ENCODE assay signal across 7 cellular contexts in genomic region chr9:36745977-36746376, GRCh38.
"Had no signal": no experiment of that assay in that cellular context is flagged by ENCODE, and none has a peak within 500 bp of the region (broad histone marks: within the 10 kb centered on the region; RNA-seq: fewer than 3 reads in every experiment).

No MANE protein-coding gene starts in this region.

- H3K4me3 ChIP-seq: K562 had no signal

- H3K27ac ChIP-seq: HL-60, KMS-11 had no signal

- H3K4me2 ChIP-seq: KMS-11 had no signal

- H3K27ac Mint-ChIP-seq: IgD-negative memory B cell had no signal

- H3K36me3 Mint-ChIP-seq: IgD-negative memory B cell had no signal

- DNase-seq: IMR-90, KBM-7, KG1 had no signal
